Comparison of ENCODE assay signal across 15 cellular contexts in genomic region chr2:120951701-120952100, GRCh38.
DNase-seq lines count a peak whose midpoint lies in the region; ATAC-seq, FAIRE-seq and TF ChIP-seq lines count a peak whose summit lies in the region.
"Had no signal": no experiment of that assay in that cellular context is flagged by ENCODE, and none has a peak within 500 bp of the region (broad histone marks: within the 10 kb centered on the region; RNA-seq: fewer than 3 reads in every experiment).

No MANE protein-coding gene starts in this region.

- H3K27ac Mint-ChIP-seq in chondrocyte (ENCODE audit: unreplicated experiment) (peak overlapping the region; percentile 1), osteocyte (ENCODE audit: unreplicated experiment) (peak overlapping the region; percentile 32)
- H3K27ac Mint-ChIP-seq: B cell; CD4-positive, alpha-beta T cell had no signal

- H3K36me3 Mint-ChIP-seq in chondrocyte (ENCODE audit: low read depth): peaks cover 14% of the 10 kb centered on the region
- H3K36me3 Mint-ChIP-seq in osteocyte (ENCODE audit: unreplicated experiment): peaks cover 6% of the 10 kb centered on the region

- H3K4me3 ChIP-seq in A549: no peak overlapping the region
- no peak overlapping the region for H3K4me3 ChIP-seq in kidney (ENCODE audit: low read length in 2 of 2)
- no peak overlapping the region for H3K4me3 ChIP-seq in heart left ventricle

- H3K4me1 ChIP-seq in A549 (peaks cover 80% of the 10 kb centered on the region), kidney (ENCODE audit: control insufficient read depth in 1 of 2, insufficient read depth in 1 of 2, low read depth in 1 of 2, low read length in 2 of 2) (no peaks in the 10 kb centered on the region), heart left ventricle (no peaks in the 10 kb centered on the region)

- H3K4me2 ChIP-seq in A549: peak overlapping the region; percentile 32; the same call in 1 of the 3 replicates

- H3K9me3 ChIP-seq in A549 (no peaks in the 10 kb centered on the region), kidney (ENCODE audit: control insufficient read depth in 1 of 2, low read length in 2 of 2) (no peaks in the 10 kb centered on the region), heart left ventricle (no peaks in the 10 kb centered on the region)

- no peak for TF ChIP-seq RAD21 in A549 (conservative IDR thresholded peaks at IDR 0.05 in 1 of 2, IDR thresholded peaks at IDR 0.05 in 1 of 2)

- intact Hi-C loops in kidney (cut with DNase I) (no loop called here), sciatic nerve (cut with DNase I) (no loop called here), heart left ventricle (cut with DNase I) (loop anchor here in 1 of 10 donors (10.0 kb wide), 1 partner anchor 217 kb away; the partner anchor contains the start of gene GLI2)

- no peak overlapping the region for H3K9ac ChIP-seq in kidney (ENCODE audit: low read length in 2 of 2)

- H3K36me3 ChIP-seq in kidney (ENCODE audit: control insufficient read depth in 1 of 2, insufficient read depth in 2 of 2, low read length in 2 of 2) (no peaks in the 10 kb centered on the region), heart left ventricle (no peaks in the 10 kb centered on the region)

- CTCF ChIA-PET in A549 (lab: Yijun Ruan, JAX): interaction anchor here (0.8 to 1.4 kb wide), 3 partner anchors 18 to 256 kb away, joined by 3 to 4 read pairs (median 3); no protein-coding TSS in a partner anchor

- TF ChIP-seq POLR2A in A549 (IDR thresholded peaks at IDR 0.05; ENCODE audit: low read length) (no peak), heart left ventricle (IDR thresholded peaks at IDR 0.05) (no peak)

- no peaks in the 10 kb centered on the region for H3K27me3 ChIP-seq in heart left ventricle

- POLR2A ChIA-PET in A549 (lab: Yijun Ruan, JAX): interaction anchor here (0.6 kb wide), 1 partner anchor 40 kb away, joined by 3 read pairs; no protein-coding TSS in a partner anchor

- ATAC-seq in A549 (no peak), sciatic nerve (no peak), heart left ventricle (no peak)

- H3K9me3 Mint-ChIP-seq in chondrocyte (ENCODE audit: low read depth): no peaks in the 10 kb centered on the region
- no peaks in the 10 kb centered on the region for H3K9me3 Mint-ChIP-seq in osteocyte (ENCODE audit: unreplicated experiment)
- H3K9me3 Mint-ChIP-seq: CD4-positive, alpha-beta T cell had no signal

- no peak overlapping the region for H3K4me3 Mint-ChIP-seq in chondrocyte (ENCODE audit: unreplicated experiment)
- no peak overlapping the region for H3K4me3 Mint-ChIP-seq in osteocyte (ENCODE audit: unreplicated experiment)
- H3K4me3 Mint-ChIP-seq: B cell; CD4-positive, alpha-beta T cell had no signal

- no peak for TF ChIP-seq EP300 in A549 (IDR thresholded peaks at IDR 0.05)

- DNase-seq in A549 (ENCODE audit: low read depth in 1 of 2, low spot score in 1 of 2) (no peak), RPMI7951 (ENCODE audit: low read depth) (peak; percentile 29), chondrocyte (ENCODE audit: low spot score) (no peak), osteocyte (ENCODE audit: extremely low spot score, unreplicated experiment) (no peak), kidney (no peak), AG08395 (ENCODE audit: low spot score) (no peak), sciatic nerve (ENCODE audit: low spot score) (no peak), heart left ventricle (no peak)
- DNase-seq: CD4-positive, alpha-beta T cell; DND-41; GF-D8; H7; KBM-7 had no signal

- H3K27me3 Mint-ChIP-seq in chondrocyte (ENCODE audit: low read depth): no peaks in the 10 kb centered on the region
- H3K27me3 Mint-ChIP-seq in osteocyte (ENCODE audit: unreplicated experiment): no peaks in the 10 kb centered on the region
- H3K27me3 Mint-ChIP-seq: B cell; CD4-positive, alpha-beta T cell had no signal

- FAIRE-seq in A549 (lab: Jason Lieb, UNC): no peak
- FAIRE-seq in kidney (lab: Jason Lieb, UNC): no peak

- TF ChIP-seq CTCF in A549 (IDR thresholded peaks at IDR 0.05): no peak
- TF ChIP-seq CTCF in chondrocyte (IDR thresholded peaks at IDR 0.05): no peak
- TF ChIP-seq CTCF in osteocyte (IDR thresholded peaks at IDR 0.05): no peak
- TF ChIP-seq CTCF in kidney (IDR thresholded peaks at IDR 0.05; ENCODE audit: borderline replicate concordance, extremely low read depth, insufficient read depth): no peak
- TF ChIP-seq CTCF in heart left ventricle (IDR thresholded peaks at IDR 0.05): no peak

- 75% methylated on average over 6 of the region's 6 CpGs for WGBS in A549 (ENCODE audit: missing lambda C conversion rate)
- WGBS in heart left ventricle, 4 donors: 61 to 77% (median 70%) methylated on average over 6 of the region's 6 CpGs

- H3K27ac ChIP-seq in A549 (peak overlapping the region; percentile 86 to 97), kidney (ENCODE audit: low read depth in 2 of 2, low read length in 2 of 2) (no peak overlapping the region), heart left ventricle (no peak overlapping the region)
- H3K27ac ChIP-seq: 22Rv1 had no signal

- peaks cover 28% of the 10 kb centered on the region for H3K4me1 Mint-ChIP-seq in chondrocyte (ENCODE audit: low read depth)
- H3K4me1 Mint-ChIP-seq in osteocyte (ENCODE audit: unreplicated experiment): peaks cover 35% of the 10 kb centered on the region
- H3K4me1 Mint-ChIP-seq: B cell had no signal

TF ChIP-seq in A549, 52 proteins besides CTCF, POLR2A, EP300 and RAD21:
- TF ChIP-seq TP53 (CRISPR knock-in tag; IDR thresholded peaks at IDR 0.05) (no peak), RNF2 (IDR thresholded peaks at IDR 0.05; ENCODE audit: borderline replicate concordance, low read depth) (no peak), HMGXB4 (CRISPR knock-in tag; IDR thresholded peaks at IDR 0.05; ENCODE audit: borderline replicate concordance) (no peak), CHD2 (IDR thresholded peaks at IDR 0.05; ENCODE audit: low read length, partially characterized antibody) (no peak), HOXA7 (CRISPR knock-in tag; IDR thresholded peaks at IDR 0.05) (no peak), ELK1 (IDR thresholded peaks at IDR 0.05; ENCODE audit: low read depth, low read length) (no peak), HOXB13 (CRISPR knock-in tag; IDR thresholded peaks at IDR 0.05; ENCODE audit: low read depth) (no peak)

Comparison
In these comparisons a context has a peak if more than half of its experiments do, and no peak if none do; other contexts are left out.
1. H3K27ac ChIP-seq: peak in A549 (2 of 2); none in kidney (0 of 2) and heart left ventricle (0 of 12).